In the genomic region with DNA sequence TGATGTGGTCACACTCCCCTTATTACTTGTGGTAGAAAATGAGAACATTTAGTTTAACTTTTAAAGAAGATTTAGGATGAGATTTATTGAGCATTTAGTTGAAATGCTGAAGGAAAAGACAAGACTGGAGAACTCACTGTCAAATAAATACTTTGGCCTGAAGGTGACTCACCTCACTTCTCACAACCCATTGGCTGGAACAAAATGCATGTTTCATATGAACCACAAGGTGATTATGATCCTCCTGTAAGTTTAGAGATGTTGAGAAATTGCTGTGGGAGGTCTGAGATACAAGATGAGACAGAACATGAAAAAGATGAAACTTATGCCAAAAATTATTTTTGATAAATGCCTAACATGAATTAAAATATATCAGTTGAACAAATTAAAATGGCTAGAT, we compare ENCODE assay signal across 23 cellular contexts.
DNase-seq lines count a peak whose midpoint lies in the region; ATAC-seq and TF ChIP-seq lines count a peak whose summit lies in the region.
"Had no signal": no experiment of that assay in that cellular context is flagged by ENCODE, and none has a peak within 500 bp of the region (broad histone marks: within the 10 kb centered on the region; RNA-seq: fewer than 3 reads in every experiment).

No MANE protein-coding gene starts in this region.

- no peaks in the 10 kb centered on the region for H3K4me1 ChIP-seq in spleen
- H3K4me1 ChIP-seq: BE2C had no signal

- intact Hi-C loops in activated CD4-positive, alpha-beta T cell treated with anti-CD3 and anti-CD28 coated beads for 36 hours (cut with DNase I, micrococcal nuclease) = no loop called here
- intact Hi-C loops in spleen (cut with DNase I; ENCODE audit: low total_unique reads) = no loop called here

- H3K9me3 ChIP-seq in spleen = peaks cover 0 to 5% (median 0%) of the 10 kb centered on the region in 8 donors
- H3K9me3 ChIP-seq: BE2C, SK-N-SH had no signal

- POLR2A ChIA-PET in activated CD4-positive, alpha-beta T cell treated with anti-CD3 and anti-CD28 coated beads for 36 hours (lab: Charles Lee) = no interaction called here

- H3K9me3 Mint-ChIP-seq in activated CD4-positive, alpha-beta T cell treated with anti-CD3 and anti-CD28 coated beads for 36 hours (ENCODE audit: low read depth) = no peaks in the 10 kb centered on the region
- H3K9me3 Mint-ChIP-seq: H9 had no signal

- no peak for TF ChIP-seq CTCF in fibroblast of pulmonary artery (IDR thresholded peaks at IDR 0.05; ENCODE audit: low read length, missing control alignments)
- no peak for TF ChIP-seq CTCF in spleen (IDR thresholded peaks at IDR 0.05 in 8 of 11, conservative IDR thresholded peaks at IDR 0.05 in 3 of 11)

- no peaks in the 10 kb centered on the region for H3K27me3 Mint-ChIP-seq in activated CD4-positive, alpha-beta T cell treated with anti-CD3 and anti-CD28 coated beads for 36 hours
- H3K27me3 Mint-ChIP-seq: CD8-positive, alpha-beta memory T cell had no signal

- no peak overlapping the region for H3K27ac ChIP-seq in spleen
- H3K27ac ChIP-seq: 22Rv1, GM23248, HL-60 had no signal

- H3K4me3 ChIP-seq in fibroblast of pulmonary artery (replicated peaks; ENCODE audit: low read depth, low read length) (no peak overlapping the region), spleen (no peak overlapping the region)
- H3K4me3 ChIP-seq: GM23248 had no signal

- H3K36me3 Mint-ChIP-seq in activated CD4-positive, alpha-beta T cell treated with anti-CD3 and anti-CD28 coated beads for 36 hours (ENCODE audit: low read depth) = no peaks in the 10 kb centered on the region
- H3K36me3 Mint-ChIP-seq: CD14-positive monocyte; CD8-positive, alpha-beta memory T cell had no signal

- TF ChIP-seq POLR2A in spleen (IDR thresholded peaks at IDR 0.05) = no peak

- H3K36me3 ChIP-seq in spleen = no peaks in the 10 kb centered on the region
- H3K36me3 ChIP-seq: BE2C had no signal

- peak; percentile 61 for ATAC-seq in activated CD4-positive, alpha-beta T cell treated with anti-CD3 and anti-CD28 coated beads for 36 hours
- ATAC-seq in activated CD4-positive, CD25-positive, alpha-beta regulatory T cell treated with anti-CD3 and anti-CD28 coated beads, Interleukin-2, amount 50 U/mL, for 24 hours = no peak
- ATAC-seq: HepG2 had no signal

- H3K4me1 Mint-ChIP-seq in activated CD4-positive, alpha-beta T cell treated with anti-CD3 and anti-CD28 coated beads for 36 hours = no peaks in the 10 kb centered on the region
- H3K4me1 Mint-ChIP-seq: CD14-positive monocyte; CD8-positive, alpha-beta memory T cell had no signal

- H3K27ac Mint-ChIP-seq in activated CD4-positive, alpha-beta T cell treated with anti-CD3 and anti-CD28 coated beads for 36 hours = no peak overlapping the region
- H3K27ac Mint-ChIP-seq: CD14-positive monocyte; CD8-positive, alpha-beta memory T cell; H9; HFFc6 had no signal

- H3K27me3 ChIP-seq in spleen (replicated peaks in 1 of 7) = no peaks in the 10 kb centered on the region
- H3K27me3 ChIP-seq: BE2C had no signal

- no peak for DNase-seq in activated CD4-positive, alpha-beta T cell treated with anti-CD3 and anti-CD28 coated beads for 36 hours
- no peak for DNase-seq in activated CD4-positive, alpha-beta T cell treated with anti-CD3 and anti-CD28 coated beads, Interleukin-2, amount 50 U/mL, for 48 hours
- DNase-seq in HT-29 (ENCODE audit: low spot score) (peak; percentile 1), OCI-M1 (lab: John Stamatoyannopoulos, UW) (peak; percentile 44), fibroblast of pulmonary artery (ENCODE audit: low read depth) (peak; percentile 7), COR-L47 (lab: John Stamatoyannopoulos, UW) (no peak), spleen (no peak)
- DNase-seq: ACHN; BE2C; CD8-positive, alpha-beta memory T cell; DMS153; GM23248; H9; HFFc6; Karpas-422; NCI-H2029; NCI-H526 treated with DMSO at 0.1 percent for 48 hours; SK-N-SH had no signal

- CTCF ChIA-PET in activated CD4-positive, alpha-beta T cell treated with anti-CD3 and anti-CD28 coated beads for 36 hours (lab: Charles Lee) = no interaction called here

- H3K4me3 Mint-ChIP-seq in activated CD4-positive, alpha-beta T cell treated with anti-CD3 and anti-CD28 coated beads for 36 hours = no peak overlapping the region
- H3K4me3 Mint-ChIP-seq: CD14-positive monocyte; CD8-positive, alpha-beta memory T cell; H9; HFFc6 had no signal

Comparison
In these comparisons a context has a peak if more than half of its experiments do, and no peak if none do; other contexts are left out.
1. DNase-seq: peak in HT-29 (single experiment), OCI-M1 (single experiment) and fibroblast of pulmonary artery (single experiment); none in activated CD4-positive, alpha-beta T cell treated with anti-CD3 and anti-CD28 coated beads for 36 hours (single experiment), activated CD4-positive, alpha-beta T cell treated with anti-CD3 and anti-CD28 coated beads, Interleukin-2, amount 50 U/mL, for 48 hours (0 of 2), COR-L47 (single experiment) and spleen (single experiment).